8 cellular contexts compared by ENCODE assay signal in genomic region chr17:8125196-8125946, GRCh38. TPM values are rescaled to one million over a fixed set of nuclear protein-coding genes. Genes with fewer than 3 reads are reported as not detected.
A peak's percentile ranks its signal among the peaks of the same experiment; 100 is the strongest.
DNase-seq lines count a peak whose midpoint lies in the region; ATAC-seq and TF ChIP-seq lines count a peak whose summit lies in the region.

No MANE protein-coding gene starts in this region.

- DNase-seq in NCI-H345 (lab: John Stamatoyannopoulos, UW) (peak; percentile 61), NCI-H345 treated with DMSO at 0.1 percent for 48 hours (lab: John Stamatoyannopoulos, UW; ENCODE audit: unreplicated experiment) (no peak), NCI-H2227 (lab: John Stamatoyannopoulos, UW; ENCODE audit: unreplicated experiment) (peak; percentile 82), colonic mucosa (peak; percentile 92), left lobe of liver (ENCODE audit: low spot score) (peak; percentile 80)
- DNase-seq in activated CD4-positive, alpha-beta T cell treated with anti-CD3 and anti-CD28 coated beads for 48 hours = peak; percentile 93
- peak; percentile 80 for DNase-seq in stimulated activated CD4-positive, alpha-beta T cell treated with anti-CD3 and anti-CD28 coated beads, Interleukin-2, amount 100 ng/mL, for 4 hours (ENCODE audit: low read depth)

- H3K9me3 ChIP-seq in colonic mucosa = no peaks in the 10 kb centered on the region

- H3K36me3 ChIP-seq in colonic mucosa = no peaks in the 10 kb centered on the region

- intact Hi-C loops in colonic mucosa (cut with DNase I) = no loop called here

- ATAC-seq in left lobe of liver (peak; percentile 59), GM19351 (IDR thresholded peaks at IDR 0.05; ENCODE audit: unreplicated experiment) (no peak)

- no peak for TF ChIP-seq CTCF in colonic mucosa (IDR thresholded peaks at IDR 0.05)

- peaks cover 50% of the 10 kb centered on the region for H3K27me3 ChIP-seq in colonic mucosa

- peaks cover 44% of the 10 kb centered on the region for H3K4me1 ChIP-seq in colonic mucosa

- H3K4me3 ChIP-seq in colonic mucosa = peak overlapping the region; percentile 62

- H3K9ac ChIP-seq in colonic mucosa (ENCODE audit: low read depth in 2 of 2, low read length in 2 of 2) = peak overlapping the region in 1 of 2 donors; percentile 79

- H3K27ac ChIP-seq in colonic mucosa = no peak overlapping the region

RNA-seq across cellular contexts. Expression of gene HES7, which starts 1.5 kb away (rescaled TPM):
- total RNA-seq in colonic mucosa = not detected
- not detected for total RNA-seq in left lobe of liver

RNA-seq across cellular contexts. Expression of gene ALOXE3, which starts 7.1 kb away (rescaled TPM):
- total RNA-seq in colonic mucosa (not detected), left lobe of liver (not detected)

RNA-seq across cellular contexts. Expression of gene PER1, which starts 26.8 kb away (rescaled TPM):
- total RNA-seq in colonic mucosa = 10 to 100 TPM; 19.7 to 43.6 TPM
- total RNA-seq in left lobe of liver = 108 TPM

RNA-seq across cellular contexts. Expression of gene VAMP2, which starts 37.4 kb away (rescaled TPM):
- 10 to 100 TPM; 34.0 to 38.8 TPM for total RNA-seq in colonic mucosa
- total RNA-seq in left lobe of liver = 18.1 TPM

RNA-seq across cellular contexts. Expression of gene ALOX12B, which starts 37.9 kb away (rescaled TPM):
- under 1 TPM; 0.48 to 0.69 TPM for total RNA-seq in colonic mucosa
- not detected for total RNA-seq in left lobe of liver
